Comparison of ENCODE assay signal across 19 cellular contexts in genomic region chr4:53582194-53582593, GRCh38. TPM values are rescaled to one million over a fixed set of nuclear protein-coding genes. Genes with fewer than 3 reads are reported as not detected.
DNase-seq lines count a peak whose midpoint lies in the region; ATAC-seq, FAIRE-seq and TF ChIP-seq lines count a peak whose summit lies in the region.
"Had no signal": no experiment of that assay in that cellular context is flagged by ENCODE, and none has a peak within 500 bp of the region (broad histone marks: within the 10 kb centered on the region; RNA-seq: fewer than 3 reads in every experiment).

No MANE protein-coding gene starts in this region.

- WGBS in K562 (ENCODE audit: insufficient coverage, low coverage, missing lambda C conversion rate), result 12% methylated on average over 4 of the region's 4 CpGs
- WGBS in pancreas, 2 donors, result 10 to 15% methylated on average over 4 of the region's 4 CpGs
- whole genome bisulfite sequencing in tibial nerve, 2 donors, result 36 to 48% methylated on average over 4 of the region's 4 CpGs

- TF ChIP-seq POLR2A in K562 (conservative IDR thresholded peaks at IDR 0.05), result no peak
- TF ChIP-seq POLR2A in tibial nerve (IDR thresholded peaks at IDR 0.05), result no peak

- intact Hi-C loops in K562 (cut with micrococcal nuclease), result no loop called here
- intact Hi-C loops in pancreas (cut with DNase I), result no loop called here

- H3K4me1 ChIP-seq in K562 (replicated peaks in 1 of 2; ENCODE audit: control insufficient read depth in 2 of 2, insufficient read depth in 2 of 2, low read length in 2 of 2) (peaks cover 0 to 2% of the 10 kb centered on the region in 2 experiments; a peak in 1 of 5 replicates), pancreas (peaks cover 21 to 31% (median 29%) of the 10 kb centered on the region in 3 donors), tibial nerve (peaks cover 0 to 3% (median 0%) of the 10 kb centered on the region in 4 donors)
- H3K4me1 ChIP-seq: BE2C had no signal

- H3K9ac ChIP-seq in K562 (ENCODE audit: insufficient read depth in 1 of 2, low read depth in 2 of 2, low read length in 2 of 2), result no peak overlapping the region

- TF ChIP-seq CTCF in K562 (IDR thresholded peaks at IDR 0.05 in 2 of 3, conservative IDR thresholded peaks at IDR 0.05 in 1 of 3; ENCODE audit: insufficient read depth in 2 of 3, low read depth in 1 of 3, low read length in 3 of 3) (no peak), pancreas (IDR thresholded peaks at IDR 0.05) (no peak), tibial nerve (IDR thresholded peaks at IDR 0.05) (no peak)

- no TSS peak for BruUV-seq in K562 (replicated peaks; lab: Mats Ljungman, UMichigan)

- TF ChIP-seq RAD21 in K562 (CRISPR knock-in tag; conservative IDR thresholded peaks at IDR 0.05 in 1 of 2, IDR thresholded peaks at IDR 0.05 in 1 of 2), result no peak

- peak; percentile 52 for DNase-seq in EH (ENCODE audit: low read depth)
- DNase-seq in K562 (ENCODE audit: extremely low read depth in 1 of 4, low spot score in 3 of 4), result no peak
- DNase-seq in left kidney (ENCODE audit: low read depth, low spot score), result peak; percentile 27
- DNase-seq in pancreas, result no peak
- no peak for DNase-seq in tibial nerve (ENCODE audit: low spot score in 2 of 2)
- DNase-seq: ACHN; BE2C; CD4-positive, alpha-beta memory T cell; DMS153; DMS79 treated with DMSO at 0.1 percent for 48 hours; GDM1; HCEC 1CT; HFFc6 had no signal

- H3K4me3 ChIP-seq in K562 (no peak overlapping the region), pancreas (no peak overlapping the region), tibial nerve (no peak overlapping the region)

- POLR2A ChIA-PET in K562 (lab: Yijun Ruan, JAX), result no interaction called here

- H3K9me1 ChIP-seq in K562 (ENCODE audit: control insufficient read depth, insufficient read depth, low read length), result no peaks in the 10 kb centered on the region

- H3K4me2 ChIP-seq in K562 (ENCODE audit: insufficient read depth, low read length), result no peak overlapping the region

- ATAC-seq in K562 (no peak), pancreas (peak; percentile 35 to 74 (median 54)), HG03025 (IDR thresholded peaks at IDR 0.05; ENCODE audit: low FRiP score, unreplicated experiment) (no peak), GM21447 (IDR thresholded peaks at IDR 0.05; ENCODE audit: unreplicated experiment) (no peak), GM18511 (IDR thresholded peaks at IDR 0.05; ENCODE audit: unreplicated experiment) (no peak)

- FAIRE-seq in K562 (lab: Jason Lieb, UNC) (peak; percentile 11), pancreas (lab: Jason Lieb, UNC) (no peak)
- FAIRE-seq: D721Med, GM12892 had no signal

- no peaks in the 10 kb centered on the region for H3K79me2 ChIP-seq in K562 (ENCODE audit: control insufficient read depth, insufficient read depth, low read length)

- no peaks in the 10 kb centered on the region for H3K27me3 ChIP-seq in K562 (ENCODE audit: control insufficient read depth in 2 of 2, insufficient read depth in 2 of 2, low read length in 2 of 2)
- no peaks in the 10 kb centered on the region for H3K27me3 ChIP-seq in pancreas
- no peaks in the 10 kb centered on the region for H3K27me3 ChIP-seq in tibial nerve
- H3K27me3 ChIP-seq: BE2C had no signal

- H3K36me3 ChIP-seq in K562 (ENCODE audit: control insufficient read depth, insufficient read depth, low read length) (no peaks in the 10 kb centered on the region), pancreas (no peaks in the 10 kb centered on the region), tibial nerve (no peaks in the 10 kb centered on the region)
- H3K36me3 ChIP-seq: BE2C had no signal

- CTCF ChIA-PET in K562 (lab: Yijun Ruan, JAX; ENCODE audit: low intra/inter-chr PET ratio), result no interaction called here

- in situ Hi-C loops in K562 (cut with MboI), result no loop called here

- no peaks in the 10 kb centered on the region for H4K20me1 ChIP-seq in K562 (replicated peaks; ENCODE audit: control insufficient read depth, insufficient read depth, low read length)

- no peaks in the 10 kb centered on the region for H3K9me3 ChIP-seq in K562 (replicated peaks; ENCODE audit: control insufficient read depth, insufficient read depth, low read depth, low read length)
- no peaks in the 10 kb centered on the region for H3K9me3 ChIP-seq in pancreas
- H3K9me3 ChIP-seq in tibial nerve, result no peaks in the 10 kb centered on the region
- H3K9me3 ChIP-seq: BE2C had no signal

- H2AFZ ChIP-seq in K562 (ENCODE audit: low read depth, low read length), result no peak overlapping the region

- no peak overlapping the region for H3K27ac ChIP-seq in K562 (ENCODE audit: extremely low read depth, low read depth, low read length)
- H3K27ac ChIP-seq in pancreas, result peak overlapping the region in 1 of 4 donors; percentile 1
- no peak overlapping the region for H3K27ac ChIP-seq in tibial nerve
- H3K27ac ChIP-seq: C4-2B had no signal

- TF ChIP-seq EP300 in K562 (IDR thresholded peaks at IDR 0.05; ENCODE audit: low read length) (no peak), tibial nerve (IDR thresholded peaks at IDR 0.05) (no peak)

TF ChIP-seq in K562, 482 proteins besides CTCF, POLR2A, EP300 and RAD21 (continues in another document):
- no peak for TF ChIP-seq ETV6 (IDR thresholded peaks at IDR 0.05; ENCODE audit: borderline replicate concordance in 1 of 2, low read depth in 2 of 2, low read length in 1 of 2)
- no peak for TF ChIP-seq ETV6 (CRISPR knock-in tag; IDR thresholded peaks at IDR 0.05; ENCODE audit: borderline replicate concordance)
- TF ChIP-seq CSDE1 (IDR thresholded peaks at IDR 0.05), result no peak
- no peak for TF ChIP-seq ZHX1 (conservative IDR thresholded peaks at IDR 0.05; ENCODE audit: low read length)
- TF ChIP-seq GATA2 (CRISPR knock-in tag; IDR thresholded peaks at IDR 0.05), result no peak

RNA-seq across cellular contexts. Expression of gene LNX1, which starts 9.1 kb away (rescaled TPM):
- 1.7 and 3.0 TPM in 2 replicates for total RNA-seq in K562 (2011; cell fraction: chromatin; rRNA removed; ENCODE audit: low replicate concordance)
- 1.0 and 1.1 TPM in 2 replicates for total RNA-seq in K562 (2011; cell fraction: nucleolus; rRNA removed)
- total RNA-seq in K562 (2011; cell fraction: nucleoplasm; rRNA removed), result 1.9 and 2.4 TPM in 2 replicates
- total RNA-seq in K562 (2014; rRNA removed), result 2.0 and 3.3 TPM in 2 replicates
- total RNA-seq in K562 (2014; rRNA removed; fragmentation: Illumina TruSeq; extraction: Trizol), result 2.5 and 2.6 TPM in 2 replicates
- total RNA-seq in K562 (2015; rRNA removed; fragmentation: Illumina TruSeq; extraction: Trizol), result 2.1 and 2.2 TPM in 2 replicates
- total RNA-seq in K562 (2021), result 2.5 and 2.8 TPM in 2 replicates
- 0.40 and 0.45 TPM in 2 replicates for polyA plus RNA-seq in K562 (2011; rRNA removed)
- polyA plus RNA-seq in K562 (2011; cell fraction: cytosol; rRNA removed), result 0.25 and 0.67 TPM in 2 replicates
- polyA plus RNA-seq in K562 (2011; cell fraction: nucleus; rRNA removed), result 0.46 and 1.00 TPM in 2 replicates
- polyA plus RNA-seq in K562 (2012), result 3.2 and 8.1 TPM in 2 replicates
- polyA plus RNA-seq in K562 (2014; fragmentation: Illumina TruSeq; extraction: Trizol), result 3.0 and 5.0 TPM in 2 replicates
- polyA plus RNA-seq in K562 (2014; fragmentation: Nextera tagmentation; extraction: Ambion mirVana), result 1 to 10 TPM; 2.2 to 3.6 TPM
- polyA plus RNA-seq in K562 (2014; rRNA removed), result 1.6 and 2.3 TPM in 2 replicates
- 0.78 and 1.3 TPM in 2 replicates for polyA minus RNA-seq in K562 (2011; rRNA and poly(A)+ RNA removed)
- 0.73 and 0.95 TPM in 2 replicates for polyA minus RNA-seq in K562 (2011; cell fraction: cytosol; rRNA and poly(A)+ RNA removed)
- 0.33 and 0.54 TPM in 2 replicates for polyA minus RNA-seq in K562 (2011; cell fraction: nucleus; rRNA and poly(A)+ RNA removed)
- total RNA-seq in pancreas, result 10 to 100 TPM; 13.1 to 18.6 (median 16.8) TPM
- 1 to 10 TPM; 6.1 to 9.5 TPM for polyA plus RNA-seq in pancreas
- total RNA-seq in tibial nerve, result 10 to 100 TPM in 1 of 4 donors, 1 to 10 TPM in 3; 4.8 to 12.6 (median 6.6) TPM
- total RNA-seq: CD4-positive, alpha-beta memory T cell had no signal

Comparison
In these comparisons a context has a peak if more than half of its experiments do, and no peak if none do; other contexts are left out.
1. DNase-seq: peak in EH (single experiment) and left kidney (single experiment); none in K562 (0 of 4), pancreas (0 of 6) and tibial nerve (0 of 2).
2. ATAC-seq: peak in pancreas (4 of 4); none in K562 (single experiment), HG03025 (single experiment), GM21447 (single experiment) and GM18511 (single experiment).